In genomic region chr4:190037704-190038388, GRCh38 we compare ENCODE assay signal across 18 cellular contexts. TPM values are rescaled to one million over a fixed set of nuclear protein-coding genes. Genes with fewer than 3 reads are reported as not detected.
DNase-seq lines count a peak whose midpoint lies in the region; ATAC-seq and TF ChIP-seq lines count a peak whose summit lies in the region.
"Not testable (repeated sequence)": the region's sequence is repeated elsewhere in the genome, so short reads cannot be mapped to it uniquely, and the experiment has no call there.
"Had no signal": no experiment of that assay in that cellular context is flagged by ENCODE, and none has a peak within 500 bp of the region (broad histone marks: within the 10 kb centered on the region; RNA-seq: fewer than 3 reads in every experiment).

No MANE protein-coding gene starts in this region.

- ATAC-seq in GM19372 (IDR thresholded peaks at IDR 0.05; ENCODE audit: low read depth, unreplicated experiment) (peak; percentile 59), HG02870 (IDR thresholded peaks at IDR 0.05; ENCODE audit: unreplicated experiment) (peak; percentile 66), left colon (peak; percentile 54)
- peak; percentile 77 for ATAC-seq in activated CD8-positive, alpha-beta T cell treated with anti-CD3 and anti-CD28 coated beads for 36 hours
- peak; percentile 54 for ATAC-seq in activated naive CD8-positive, alpha-beta T cell treated with anti-CD3 and anti-CD28 coated beads, Interleukin-2, amount 50 U/mL, for 24 hours
- ATAC-seq in stimulated activated memory B cell treated with anti-CD40 and anti-IgM and Interleukin-4, amounts not matched to agents 10 μg/mL and 1 μg/mL and 100 μg/mL, for 72 hours, result peak; percentile 59

- not testable (repeated sequence) for H3K4me1 ChIP-seq in A673 (ENCODE audit: insufficient read depth, low read length, poor library complexity, severe bottlenecking); SJCRH30

- CTCF ChIA-PET in A673 (lab: Charles Lee); activated CD8-positive, alpha-beta T cell treated with anti-CD3 and anti-CD28 coated beads for 36 hours (lab: Charles Lee): not testable (repeated sequence)

- H3K36me3 Mint-ChIP-seq in activated CD8-positive, alpha-beta T cell treated with anti-CD3 and anti-CD28 coated beads for 36 hours (ENCODE audit: low read depth); activated naive CD8-positive, alpha-beta T cell treated with anti-CD3 and anti-CD28 coated beads, Interleukin-2, amount 50 U/mL, for 24 hours (ENCODE audit: low read depth); stimulated activated memory B cell treated with anti-CD40 and anti-IgM and Interleukin-4, amounts not matched to agents 10 μg/mL and 1 μg/mL and 100 μg/mL, for 72 hours: not testable (repeated sequence)

- not testable (repeated sequence) for DNase-seq in A673 (ENCODE audit: low spot score); SJCRH30; activated naive CD8-positive, alpha-beta T cell treated with anti-CD3 and anti-CD28 coated beads, Interleukin-2, amount 50 U/mL, for 24 hours; left colon
- DNase-seq in activated CD8-positive, alpha-beta T cell treated with anti-CD3 and anti-CD28 coated beads for 36 hours, result peak; percentile 49

- not testable (repeated sequence) for H3K27me3 Mint-ChIP-seq in activated CD8-positive, alpha-beta T cell treated with anti-CD3 and anti-CD28 coated beads for 36 hours; stimulated activated memory B cell treated with anti-CD40 and anti-IgM and Interleukin-4, amounts not matched to agents 10 μg/mL and 1 μg/mL and 100 μg/mL, for 72 hours
- H3K27me3 Mint-ChIP-seq in activated naive CD8-positive, alpha-beta T cell treated with anti-CD3 and anti-CD28 coated beads, Interleukin-2, amount 50 U/mL, for 24 hours, result peaks cover 27% of the 10 kb centered on the region

- not testable (repeated sequence) for H3K4me3 Mint-ChIP-seq in activated CD8-positive, alpha-beta T cell treated with anti-CD3 and anti-CD28 coated beads for 36 hours; activated naive CD8-positive, alpha-beta T cell treated with anti-CD3 and anti-CD28 coated beads, Interleukin-2, amount 50 U/mL, for 24 hours; stimulated activated memory B cell treated with anti-CD40 and anti-IgM and Interleukin-4, amounts not matched to agents 10 μg/mL and 1 μg/mL and 100 μg/mL, for 72 hours

- not testable (repeated sequence) for BruUV-seq in A673 (replicated peaks; lab: Mats Ljungman, UMichigan)

- not testable (repeated sequence) for H3K36me3 ChIP-seq in A673 (ENCODE audit: insufficient read depth, low read length, poor library complexity, severe bottlenecking); SJCRH30

- H3K27me3 ChIP-seq in A673 (replicated peaks; ENCODE audit: insufficient read depth, low read depth, low read length, poor library complexity); SJCRH30: not testable (repeated sequence)

- H3K27ac ChIP-seq in A673 (ENCODE audit: low read depth, low read length, poor library complexity, severe bottlenecking); SJCRH30: not testable (repeated sequence)

- not testable (repeated sequence) for H3K27ac Mint-ChIP-seq in activated CD8-positive, alpha-beta T cell treated with anti-CD3 and anti-CD28 coated beads for 36 hours; activated naive CD8-positive, alpha-beta T cell treated with anti-CD3 and anti-CD28 coated beads, Interleukin-2, amount 50 U/mL, for 24 hours; stimulated activated memory B cell treated with anti-CD40 and anti-IgM and Interleukin-4, amounts not matched to agents 10 μg/mL and 1 μg/mL and 100 μg/mL, for 72 hours

- intact Hi-C loops in A673 (cut with micrococcal nuclease; ENCODE audit: unreplicated experiment); activated CD8-positive, alpha-beta T cell treated with anti-CD3 and anti-CD28 coated beads for 36 hours (cut with micrococcal nuclease); left colon (cut with DNase I, micrococcal nuclease): not testable (repeated sequence)

- not testable (repeated sequence) for H3K4me1 Mint-ChIP-seq in activated CD8-positive, alpha-beta T cell treated with anti-CD3 and anti-CD28 coated beads for 36 hours (ENCODE audit: low read depth); activated naive CD8-positive, alpha-beta T cell treated with anti-CD3 and anti-CD28 coated beads, Interleukin-2, amount 50 U/mL, for 24 hours; stimulated activated memory B cell treated with anti-CD40 and anti-IgM and Interleukin-4, amounts not matched to agents 10 μg/mL and 1 μg/mL and 100 μg/mL, for 72 hours

- H3K4me3 ChIP-seq in A673 (ENCODE audit: low read depth, low read length, poor library complexity, severe bottlenecking) (peak overlapping the region; percentile 25), SJCRH30 (peak overlapping the region; percentile 38; the same call in 1 of the 2 replicates)

- not testable (repeated sequence) for H3K9me3 ChIP-seq in A673 (ENCODE audit: low read depth, low read length, poor library complexity, severe bottlenecking); SJCRH30 (replicated peaks)

- not testable (repeated sequence) for H3K9me3 Mint-ChIP-seq in activated CD8-positive, alpha-beta T cell treated with anti-CD3 and anti-CD28 coated beads for 36 hours; activated naive CD8-positive, alpha-beta T cell treated with anti-CD3 and anti-CD28 coated beads, Interleukin-2, amount 50 U/mL, for 24 hours; stimulated activated memory B cell treated with anti-CD40 and anti-IgM and Interleukin-4, amounts not matched to agents 10 μg/mL and 1 μg/mL and 100 μg/mL, for 72 hours

- TF ChIP-seq CTCF in A673 (conservative IDR thresholded peaks at IDR 0.05; ENCODE audit: low read depth, low read length), result not testable (repeated sequence)
- peak; percentile 47 for TF ChIP-seq CTCF in activated CD8-positive, alpha-beta T cell treated with anti-CD3 and anti-CD28 coated beads for 36 hours (IDR thresholded peaks at IDR 0.05)

- POLR2A ChIA-PET in A673 (lab: Charles Lee; ENCODE audit: low non-redundant PET); activated CD8-positive, alpha-beta T cell treated with anti-CD3 and anti-CD28 coated beads for 36 hours (lab: Charles Lee): not testable (repeated sequence)

RNA-seq across cellular contexts. Expression of gene FRG2, which starts 10.8 kb away (rescaled TPM):
- total RNA-seq in A673 (2021), result 67.1 and 79.1 TPM in 2 replicates
- total RNA-seq in SJCRH30 (2014; rRNA removed; shearing (Covaris generic)), result 0.53 and 0.66 TPM in 2 replicates
- not detected for total RNA-seq in activated CD8-positive, alpha-beta T cell treated with anti-CD3 and anti-CD28 coated beads for 36 hours
- not detected for total RNA-seq in left colon
- total RNA-seq: adrenal gland, colonic mucosa, endodermal cell, H7, kidney epithelial cell, LHCN-M2, lung microvascular endothelial cell, pulmonary artery endothelial cell, skeletal muscle tissue, thyroid gland had no signal

RNA-seq across cellular contexts. Expression of gene DBET, which starts 26.5 kb away (rescaled TPM):
- total RNA-seq in A673 (2021), result 0.09 TPM in 1 of 2 replicates, not detected in the other
- not detected in 2 replicates for total RNA-seq in SJCRH30 (2014; rRNA removed; shearing (Covaris generic))
- not detected for total RNA-seq in activated CD8-positive, alpha-beta T cell treated with anti-CD3 and anti-CD28 coated beads for 36 hours
- not detected for total RNA-seq in left colon
- total RNA-seq: adrenal gland, colonic mucosa, endodermal cell, H7, kidney epithelial cell, LHCN-M2, lung microvascular endothelial cell, pulmonary artery endothelial cell, skeletal muscle tissue, thyroid gland had no signal

Comparison
In these comparisons a context has a peak if more than half of its experiments do, and no peak if none do; other contexts are left out.
1. RNA of gene FRG2, which starts 10.8 kb away (total RNA-seq): 67.1 to 79.1 TPM in A673; 0.53 to 0.66 TPM in SJCRH30, not detected in activated CD8-positive, alpha-beta T cell treated with anti-CD3 and anti-CD28 coated beads for 36 hours and not detected in left colon; every median in the first group is over 10 times any median in the second.
2. Peak in every context shown above with its lines, with median percentiles within 50 percentile points of each other: ATAC-seq.